In genomic region chr12:6871052-6871957, GRCh38 we compare ENCODE assay signal across 6 cellular contexts. TPM values are rescaled to one million over a fixed set of nuclear protein-coding genes. Genes with fewer than 3 reads are reported as not detected.
DNase-seq lines count a peak whose midpoint lies in the region; ATAC-seq lines count a peak whose summit lies in the region.

No MANE protein-coding gene starts in this region.

- H3K27me3 Mint-ChIP-seq in dendritic cell treated with granulocyte-macrophage colony-stimulating factor and Interleukin-4, amounts not matched to agents 40 ng/mL and 50 ng/mL, for 4 days: no peaks in the 10 kb centered on the region

- no peak overlapping the region for H3K27ac ChIP-seq in rectal smooth muscle tissue (ENCODE audit: low read depth, low read length)

- H3K36me3 ChIP-seq in rectal smooth muscle tissue (ENCODE audit: control insufficient read depth, insufficient read depth, low read length): peaks cover 19% of the 10 kb centered on the region

- H3K4me3 ChIP-seq in rectal smooth muscle tissue (ENCODE audit: low read length): peak overlapping the region; percentile 95

- H3K9me3 Mint-ChIP-seq in dendritic cell treated with granulocyte-macrophage colony-stimulating factor and Interleukin-4, amounts not matched to agents 40 ng/mL and 50 ng/mL, for 4 days: no peaks in the 10 kb centered on the region

- H3K4me1 ChIP-seq in rectal smooth muscle tissue (ENCODE audit: control insufficient read depth, insufficient read depth, low read length): peaks cover 23% of the 10 kb centered on the region

- intact Hi-C loops in dendritic cell treated with granulocyte-macrophage colony-stimulating factor and Interleukin-4, amounts not matched to agents 40 ng/mL and 50 ng/mL, for 4 days (cut with micrococcal nuclease): no loop called here

- no peak for ATAC-seq in HG03571 (IDR thresholded peaks at IDR 0.05; ENCODE audit: unreplicated experiment)

- H3K9ac ChIP-seq in rectal smooth muscle tissue (ENCODE audit: low read length): no peak overlapping the region

- H3K27ac Mint-ChIP-seq in dendritic cell treated with granulocyte-macrophage colony-stimulating factor and Interleukin-4, amounts not matched to agents 40 ng/mL and 50 ng/mL, for 4 days: peak overlapping the region; percentile 87

- H3K36me3 Mint-ChIP-seq in dendritic cell treated with granulocyte-macrophage colony-stimulating factor and Interleukin-4, amounts not matched to agents 40 ng/mL and 50 ng/mL, for 4 days (ENCODE audit: low read depth): peaks cover 74% of the 10 kb centered on the region

- peaks cover 61% of the 10 kb centered on the region for H3K4me1 Mint-ChIP-seq in dendritic cell treated with granulocyte-macrophage colony-stimulating factor and Interleukin-4, amounts not matched to agents 40 ng/mL and 50 ng/mL, for 4 days (ENCODE audit: low read depth)

- DNase-seq in Daoy (ENCODE audit: low read depth): peak; percentile 55
- DNase-seq in NCI-H2171 treated with DMSO at 0.1 percent for 48 hours (lab: John Stamatoyannopoulos, UW): peak; percentile 99
- DNase-seq in GM19238 (ENCODE audit: insufficient read length, low spot score): no peak

- H3K4me3 Mint-ChIP-seq in dendritic cell treated with granulocyte-macrophage colony-stimulating factor and Interleukin-4, amounts not matched to agents 40 ng/mL and 50 ng/mL, for 4 days: peak overlapping the region; percentile 97

- H3K27me3 ChIP-seq in rectal smooth muscle tissue (ENCODE audit: control insufficient read depth, insufficient read depth, low read length): no peaks in the 10 kb centered on the region

RNA-seq across cellular contexts. Expression of gene SPSB2, which starts 1.8 kb away (rescaled TPM):
- total RNA-seq in Daoy (2014; rRNA removed; shearing (Covaris generic)): 2.9 and 8.3 TPM in 2 replicates

RNA-seq across cellular contexts. Expression of gene TPI1, which starts 4.0 kb away (rescaled TPM):
- 1,485 and 1,599 TPM in 2 replicates for total RNA-seq in Daoy (2014; rRNA removed; shearing (Covaris generic))

RNA-seq across cellular contexts. Expression of gene USP5, which starts 19.4 kb away (rescaled TPM):
- total RNA-seq in Daoy (2014; rRNA removed; shearing (Covaris generic)): 134 and 140 TPM in 2 replicates

RNA-seq across cellular contexts. Expression of gene CDCA3, which starts 20.2 kb away (rescaled TPM):
- total RNA-seq in Daoy (2014; rRNA removed; shearing (Covaris generic)): 107 TPM in 2 replicates

RNA-seq across cellular contexts. Expression of gene GNB3, which starts 30.6 kb away (rescaled TPM):
- total RNA-seq in Daoy (2014; rRNA removed; shearing (Covaris generic)): 0.71 and 1.4 TPM in 2 replicates
